8 cellular contexts compared by ENCODE assay signal in the genomic region with DNA sequence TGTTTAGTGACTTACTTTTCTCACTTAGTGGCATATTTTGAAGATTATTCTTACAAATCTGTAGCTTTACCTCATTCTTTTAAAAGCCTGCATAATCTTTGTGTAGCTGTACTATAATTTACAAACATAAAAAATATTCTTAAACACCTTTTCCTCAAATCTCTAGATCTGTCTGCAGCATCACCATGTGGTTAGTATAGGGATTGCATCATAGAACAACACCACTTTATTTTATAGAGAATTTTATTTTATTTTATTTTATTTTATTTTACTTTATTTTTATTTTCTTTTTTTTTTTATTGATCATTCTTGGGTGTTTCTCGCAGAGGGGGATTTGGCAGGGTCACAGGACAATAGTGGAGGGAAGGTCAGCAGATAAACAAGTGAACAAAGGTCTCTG. TPM values are rescaled to one million over a fixed set of nuclear protein-coding genes. Genes with fewer than 3 reads are reported as not detected.
DNase-seq lines count a peak whose midpoint lies in the region; ATAC-seq and TF ChIP-seq lines count a peak whose summit lies in the region.
"Not testable (repeated sequence)": the region's sequence is repeated elsewhere in the genome, so short reads cannot be mapped to it uniquely, and the experiment has no call there.

No MANE protein-coding gene starts in this region.

- not testable (repeated sequence) for H3K9me3 ChIP-seq in OCI-LY1 (ENCODE audit: low read length)

- H3F3A ChIP-seq in OCI-LY1 (ENCODE audit: insufficient read depth, low read length) = not testable (repeated sequence)

- H3K27ac Mint-ChIP-seq in activated CD8-positive, alpha-beta T cell treated with anti-CD3 and anti-CD28 coated beads for 36 hours; endothelial cell (ENCODE audit: unreplicated experiment); progenitor cell of endocrine pancreas: not testable (repeated sequence)

- not testable (repeated sequence) for H3K4me3 ChIP-seq in AG09309 (ENCODE audit: control insufficient read depth, low read depth, low read length); LNCaP clone FGC (ENCODE audit: low read depth, low read length); OCI-LY1 (ENCODE audit: low read depth, low read length, poor library complexity, severe bottlenecking); kidney epithelial cell (ENCODE audit: low read depth, low read length)

- not testable (repeated sequence) for ATAC-seq in activated CD8-positive, alpha-beta T cell treated with anti-CD3 and anti-CD28 coated beads for 36 hours

- not testable (repeated sequence) for H3K79me2 ChIP-seq in OCI-LY1 (ENCODE audit: insufficient read depth, low read length)

- H2AFZ ChIP-seq in OCI-LY1 (ENCODE audit: low read length) = not testable (repeated sequence)

- H3K36me3 Mint-ChIP-seq in activated CD8-positive, alpha-beta T cell treated with anti-CD3 and anti-CD28 coated beads for 36 hours (ENCODE audit: low read depth); endothelial cell (ENCODE audit: low read depth, unreplicated experiment); progenitor cell of endocrine pancreas (ENCODE audit: insufficient read depth): not testable (repeated sequence)

- not testable (repeated sequence) for H3K9ac ChIP-seq in OCI-LY1 (ENCODE audit: low read length)

- intact Hi-C loops in activated CD8-positive, alpha-beta T cell treated with anti-CD3 and anti-CD28 coated beads for 36 hours (cut with micrococcal nuclease) = not testable (repeated sequence)

- H3K36me3 ChIP-seq in OCI-LY1 (ENCODE audit: insufficient read depth, low read length); kidney epithelial cell (ENCODE audit: control insufficient read depth, insufficient read depth, low read length): not testable (repeated sequence)

- H3K27ac ChIP-seq in OCI-LY1 (ENCODE audit: low read depth, low read length, poor library complexity, severe bottlenecking) = not testable (repeated sequence)

- TF ChIP-seq CTCF in AG09309 (IDR thresholded peaks at IDR 0.05; ENCODE audit: control insufficient read depth, insufficient read depth, low read depth, low read length, missing control alignments) (peak; percentile 52), LNCaP clone FGC (IDR thresholded peaks at IDR 0.05; ENCODE audit: control insufficient read depth, extremely low read depth, insufficient read depth) (peak; percentile 43), OCI-LY1 (IDR thresholded peaks at IDR 0.05; ENCODE audit: low read length) (peak; percentile 40), endothelial cell (IDR thresholded peaks at IDR 0.05; ENCODE audit: unreplicated experiment) (peak; percentile 69), kidney epithelial cell (IDR thresholded peaks at IDR 0.05; ENCODE audit: insufficient read depth, low read length, poor library complexity, severe bottlenecking) (peak; percentile 42), progenitor cell of endocrine pancreas (IDR thresholded peaks at IDR 0.05; ENCODE audit: unreplicated experiment) (peak; percentile 62)
- peak; percentile 55 for TF ChIP-seq CTCF in activated CD8-positive, alpha-beta T cell treated with anti-CD3 and anti-CD28 coated beads for 36 hours (IDR thresholded peaks at IDR 0.05)

- H3K4me1 ChIP-seq in OCI-LY1 (ENCODE audit: insufficient read depth, low read length, severe bottlenecking) = not testable (repeated sequence)

- H3K4me2 ChIP-seq in OCI-LY1 (ENCODE audit: low read length) = not testable (repeated sequence)

- CTCF ChIA-PET in activated CD8-positive, alpha-beta T cell treated with anti-CD3 and anti-CD28 coated beads for 36 hours (lab: Charles Lee) = interaction anchor here (1.0 kb wide), 4 partner anchors 10 to 97 kb away, joined by 3 to 6 read pairs (median 4); no protein-coding TSS in a partner anchor

- not testable (repeated sequence) for H3K27me3 Mint-ChIP-seq in activated CD8-positive, alpha-beta T cell treated with anti-CD3 and anti-CD28 coated beads for 36 hours; endothelial cell (ENCODE audit: unreplicated experiment); progenitor cell of endocrine pancreas

- POLR2A ChIA-PET in activated CD8-positive, alpha-beta T cell treated with anti-CD3 and anti-CD28 coated beads for 36 hours (lab: Charles Lee) = not testable (repeated sequence)

- not testable (repeated sequence) for H3K4me3 Mint-ChIP-seq in activated CD8-positive, alpha-beta T cell treated with anti-CD3 and anti-CD28 coated beads for 36 hours; endothelial cell (ENCODE audit: unreplicated experiment); progenitor cell of endocrine pancreas (ENCODE audit: low read depth)

- not testable (repeated sequence) for H3K9me3 Mint-ChIP-seq in activated CD8-positive, alpha-beta T cell treated with anti-CD3 and anti-CD28 coated beads for 36 hours; endothelial cell (ENCODE audit: unreplicated experiment); progenitor cell of endocrine pancreas (ENCODE audit: low read depth)

- DNase-seq in AG09309 (ENCODE audit: low read depth); LNCaP clone FGC (ENCODE audit: low read depth); activated CD8-positive, alpha-beta T cell treated with anti-CD3 and anti-CD28 coated beads for 36 hours; endothelial cell (ENCODE audit: low spot score); kidney epithelial cell (ENCODE audit: low read depth); progenitor cell of endocrine pancreas (ENCODE audit: low spot score, unreplicated experiment): not testable (repeated sequence)
- DNase-seq in GM03348 (ENCODE audit: low spot score) = peak; percentile 37

- not testable (repeated sequence) for H3K4me1 Mint-ChIP-seq in activated CD8-positive, alpha-beta T cell treated with anti-CD3 and anti-CD28 coated beads for 36 hours (ENCODE audit: low read depth); endothelial cell (ENCODE audit: unreplicated experiment); progenitor cell of endocrine pancreas (ENCODE audit: low read depth)

- not testable (repeated sequence) for H3K9me2 ChIP-seq in OCI-LY1 (ENCODE audit: low read depth, low read length)

- H3K27me3 ChIP-seq in OCI-LY1 (ENCODE audit: insufficient read depth, low read length); kidney epithelial cell (ENCODE audit: control insufficient read depth, insufficient read depth, low read length): not testable (repeated sequence)

- H4K20me1 ChIP-seq in OCI-LY1 (ENCODE audit: insufficient read depth, low read length) = not testable (repeated sequence)

RNA-seq across cellular contexts. Expression of a gene that starts 6.4 kb away (rescaled TPM):
- 10 to 100 TPM; 22.9 to 23.3 TPM for total RNA-seq in activated CD8-positive, alpha-beta T cell treated with anti-CD3 and anti-CD28 coated beads for 36 hours
- total RNA-seq in endothelial cell (ENCODE audit: unreplicated experiment) (67.5 TPM), kidney epithelial cell (115 and 121 TPM in 2 replicates), progenitor cell of endocrine pancreas (64.5 and 71.9 TPM in 2 replicates)
